1 cellular context compared by ENCODE assay signal in genomic region chr1:9066945-9067807, GRCh38.
TF ChIP-seq lines count a peak whose summit lies in the region.

No MANE protein-coding gene starts in this region.

TF ChIP-seq in HepG2, 621 proteins besides CTCF, POLR2A, EP300 and RAD21 (continued from another document and continues in another):
- TF ChIP-seq SKIL (CRISPR knock-in tag; IDR thresholded peaks at IDR 0.05; ENCODE audit: borderline replicate concordance) (no peak), POLR2AphosphoS5 (IDR thresholded peaks at IDR 0.05; ENCODE audit: low read depth, low read length) (no peak), ATF4 (CRISPR knock-in tag; IDR thresholded peaks at IDR 0.05) (0 out of 4 replicates have a peak, but pooled peaks of 1 of the 2 experiments have one; percentile 13), ZNF580 (CRISPR knock-in tag; IDR thresholded peaks at IDR 0.05; ENCODE audit: borderline replicate concordance, low read depth) (no peak), STAT6 (CRISPR knock-in tag; IDR thresholded peaks at IDR 0.05; ENCODE audit: borderline replicate concordance) (no peak), ARID4A (CRISPR knock-in tag; IDR thresholded peaks at IDR 0.05; ENCODE audit: borderline replicate concordance) (no peak), TP53 (CRISPR knock-in tag; conservative IDR thresholded peaks at IDR 0.05) (no peak), TARDBP (CRISPR knock-in tag; IDR thresholded peaks at IDR 0.05) (no peak), MIXL1 (CRISPR knock-in tag; IDR thresholded peaks at IDR 0.05) (0 out of 2 replicates have a peak, but pooled peaks have one; percentile 51), IRF1 (CRISPR knock-in tag; IDR thresholded peaks at IDR 0.05; ENCODE audit: low read depth) (no peak), RXRA (CRISPR knock-in tag; IDR thresholded peaks at IDR 0.05) (no peak), RARG (CRISPR knock-in tag; IDR thresholded peaks at IDR 0.05; ENCODE audit: low read depth) (no peak), AGO1 (IDR thresholded peaks at IDR 0.05; ENCODE audit: low read depth, low read length, poor library complexity, severe bottlenecking) (no peak), ZNF567 (CRISPR knock-in tag; IDR thresholded peaks at IDR 0.05; ENCODE audit: borderline replicate concordance) (no peak), ATF2 (CRISPR knock-in tag; IDR thresholded peaks at IDR 0.05) (no peak), NR3C1 (CRISPR knock-in tag; IDR thresholded peaks at IDR 0.05) (no peak), ISX (CRISPR knock-in tag; conservative IDR thresholded peaks at IDR 0.05) (no peak), PAWR (CRISPR knock-in tag; IDR thresholded peaks at IDR 0.05; ENCODE audit: borderline replicate concordance) (no peak), ZNF230 (CRISPR knock-in tag; IDR thresholded peaks at IDR 0.05) (no peak), ZNF761 (CRISPR knock-in tag; conservative IDR thresholded peaks at IDR 0.05) (no peak), BORCS8-MEF2B (CRISPR knock-in tag; IDR thresholded peaks at IDR 0.05) (0 out of 2 replicates have a peak, but pooled peaks have one; percentile 28), TBL1XR1 (IDR thresholded peaks at IDR 0.05; ENCODE audit: borderline replicate concordance, low read length, partially characterized antibody) (no peak), LRRFIP1 (CRISPR knock-in tag; conservative IDR thresholded peaks at IDR 0.05) (no peak), CCDC6 (CRISPR knock-in tag; IDR thresholded peaks at IDR 0.05) (no peak), AKNA (CRISPR knock-in tag; IDR thresholded peaks at IDR 0.05; ENCODE audit: borderline replicate concordance) (no peak), HNRNPH1 (optimal IDR thresholded peaks at IDR 0.05; ENCODE audit: low read depth, low read length) (no peak), YY1 (IDR thresholded peaks at IDR 0.05; ENCODE audit: insufficient read depth, insufficient replicate concordance, low read depth, low read length) (no peak), MLLT10 (CRISPR knock-in tag; IDR thresholded peaks at IDR 0.05) (no peak), FOXP1 (IDR thresholded peaks at IDR 0.05) (no peak), FOXP1 (CRISPR knock-in tag; IDR thresholded peaks at IDR 0.05) (0 out of 2 replicates have a peak, but pooled peaks have one; percentile 7), ZNF253 (CRISPR knock-in tag; IDR thresholded peaks at IDR 0.05; ENCODE audit: borderline replicate concordance) (no peak)
